10 cellular contexts compared by ENCODE assay signal in the genomic region with DNA sequence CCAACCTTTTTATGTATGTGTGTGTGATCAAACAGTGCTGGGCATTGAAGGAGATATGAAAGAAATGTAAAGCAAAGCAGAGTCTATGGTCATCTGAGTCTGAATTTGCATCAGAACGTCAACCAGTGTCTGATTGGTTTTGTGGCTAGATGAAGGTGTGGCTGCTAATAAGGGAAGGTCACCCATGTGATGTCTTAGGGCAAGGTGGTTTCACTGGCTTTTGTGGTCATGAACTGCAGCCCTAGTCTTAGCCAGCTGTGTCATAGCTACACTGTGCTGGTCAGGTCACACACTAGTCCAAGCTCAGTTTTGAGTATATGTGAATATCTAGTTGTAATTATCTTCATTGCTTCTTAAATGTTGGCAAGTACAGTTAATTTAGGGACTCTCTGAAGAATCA.
DNase-seq lines count a peak whose midpoint lies in the region; ATAC-seq and TF ChIP-seq lines count a peak whose summit lies in the region.
"Had no signal": no experiment of that assay in that cellular context is flagged by ENCODE, and none has a peak within 500 bp of the region (broad histone marks: within the 10 kb centered on the region; RNA-seq: fewer than 3 reads in every experiment).

No MANE protein-coding gene starts in this region.

- H3K27me3 ChIP-seq in heart right ventricle (no peaks in the 10 kb centered on the region), right atrium auricular region (no peaks in the 10 kb centered on the region), tibial artery (no peaks in the 10 kb centered on the region)

- TF ChIP-seq CTCF in heart right ventricle (IDR thresholded peaks at IDR 0.05) = no peak
- no peak for TF ChIP-seq CTCF in right atrium auricular region (IDR thresholded peaks at IDR 0.05)
- no peak for TF ChIP-seq CTCF in tibial artery (IDR thresholded peaks at IDR 0.05)

- no peak for ATAC-seq in heart right ventricle
- ATAC-seq in HG02938 (IDR thresholded peaks at IDR 0.05; ENCODE audit: unreplicated experiment) = peak; percentile 97

- DNase-seq in heart right ventricle (no peak), right atrium auricular region (ENCODE audit: low spot score) (no peak), RPMI7951 (ENCODE audit: low read depth) (peak; percentile 47), substantia nigra (lab: John Stamatoyannopoulos, UW) (no peak), A172 (ENCODE audit: low spot score) (no peak), tibial artery (no peak), OCI-M2 (lab: John Stamatoyannopoulos, UW; ENCODE audit: unreplicated experiment) (no peak)
- DNase-seq: activated T-cell treated with anti-CD3 and anti-CD28 coated beads, Interleukin-2, amount 50 U/mL, for 24 hours; H9 had no signal

- H3K4me1 ChIP-seq in heart right ventricle = peaks cover 0 to 31% (median 18%) of the 10 kb centered on the region in 9 donors
- peaks cover 0 to 8% of the 10 kb centered on the region in 2 donors for H3K4me1 ChIP-seq in right atrium auricular region
- peaks cover 0 to 6% (median 0%) of the 10 kb centered on the region in 4 donors for H3K4me1 ChIP-seq in tibial artery

- H3K36me3 ChIP-seq in heart right ventricle = no peaks in the 10 kb centered on the region
- H3K36me3 ChIP-seq in right atrium auricular region = no peaks in the 10 kb centered on the region
- no peaks in the 10 kb centered on the region for H3K36me3 ChIP-seq in tibial artery

- peak overlapping the region in 6 of 10 donors; percentile 48 to 73 (median 56) for H3K27ac ChIP-seq in heart right ventricle
- no peak overlapping the region for H3K27ac ChIP-seq in right atrium auricular region
- H3K27ac ChIP-seq in substantia nigra (ENCODE audit: low read depth, low read length, poor library complexity, severe bottlenecking) = peak overlapping the region; percentile 19
- no peak overlapping the region for H3K27ac ChIP-seq in tibial artery

- H3K4me3 ChIP-seq in heart right ventricle = no peak overlapping the region
- no peak overlapping the region for H3K4me3 ChIP-seq in right atrium auricular region
- no peak overlapping the region for H3K4me3 ChIP-seq in tibial artery

- no peaks in the 10 kb centered on the region for H3K9me3 ChIP-seq in heart right ventricle
- H3K9me3 ChIP-seq in right atrium auricular region = no peaks in the 10 kb centered on the region
- H3K9me3 ChIP-seq in tibial artery = no peaks in the 10 kb centered on the region

- 85 to 88% methylated on average over 1 of the region's 1 CpG for WGBS in heart right ventricle, 2 donors

- intact Hi-C loops in heart right ventricle (cut with DNase I) (no loop called here), tibial artery (cut with DNase I; ENCODE audit: low total_unique reads) (no loop called here)

Comparison
In these comparisons a context has a peak if more than half of its experiments do, and no peak if none do; other contexts are left out.
1. H3K27ac ChIP-seq: peak in heart right ventricle (6 of 10) and substantia nigra (single experiment); none in right atrium auricular region (0 of 2) and tibial artery (0 of 2).